ENCODE assay signal across 8 cellular contexts in genomic region chr16:71807905-71808592, GRCh38.
DNase-seq lines count a peak whose midpoint lies in the region; ATAC-seq, FAIRE-seq and TF ChIP-seq lines count a peak whose summit lies in the region.

No MANE protein-coding gene starts in this region.

- peak overlapping the region; percentile 92 for H3K4me3 ChIP-seq in OCI-LY3 (ENCODE audit: low read length)

- peak overlapping the region; percentile 83 for H3K27ac ChIP-seq in OCI-LY3 (ENCODE audit: low read length)

- peak overlapping the region; percentile 91; the same call in 1 of the 2 replicates for H2AFZ ChIP-seq in OCI-LY3 (ENCODE audit: low read depth, low read length)

- peaks cover 3% of the 10 kb centered on the region for H3K36me3 ChIP-seq in OCI-LY3 (replicated peaks; ENCODE audit: low read depth, low read length)

- H3K9me3 ChIP-seq in OCI-LY3 (ENCODE audit: insufficient read depth, low read length) = no peaks in the 10 kb centered on the region

- DNase-seq in NCI-H1417 (lab: John Stamatoyannopoulos, UW) (peak in 2 of 3 experiments; percentile 48 to 62), NCI-H1417 treated with DMSO at 0.1 percent for 48 hours (lab: John Stamatoyannopoulos, UW) (no peak), astrocyte of the hippocampus (ENCODE audit: low read depth, low spot score) (peak; percentile 36), iPS-NIHi7 (ENCODE audit: extremely low spot score) (peak; percentile 19), RCC 7860 (ENCODE audit: low spot score) (no peak)
- DNase-seq in stimulated activated CD4-positive, alpha-beta T cell treated with anti-CD3 and anti-CD28 coated beads, Interleukin-15, amount 100 ng/mL, for 24 hours = peak; percentile 69

- H3K9ac ChIP-seq in OCI-LY3 (ENCODE audit: low read length) = peak overlapping the region; percentile 90

- peak overlapping the region; percentile 76 for H3K4me2 ChIP-seq in OCI-LY3 (ENCODE audit: low read length)

- ATAC-seq in HG02759 (IDR thresholded peaks at IDR 0.05; ENCODE audit: unreplicated experiment) = peak; percentile 38

- H3K4me1 ChIP-seq in OCI-LY3 (ENCODE audit: low read length) = peaks cover 17% of the 10 kb centered on the region

- no peak for FAIRE-seq in RCC 7860 (lab: Jason Lieb, UNC)

- no peak for TF ChIP-seq CTCF in OCI-LY3 (IDR thresholded peaks at IDR 0.05; ENCODE audit: low read depth, low read length)

- peaks cover 55% of the 10 kb centered on the region for H3K79me2 ChIP-seq in OCI-LY3 (ENCODE audit: low read length)

- H4K20me1 ChIP-seq in OCI-LY3 (ENCODE audit: insufficient read depth, low read length) = no peaks in the 10 kb centered on the region

- H3K27me3 ChIP-seq in OCI-LY3 (ENCODE audit: low read depth, low read length) = no peaks in the 10 kb centered on the region

Comparison
In these comparisons a context has a peak if more than half of its experiments do, and no peak if none do; other contexts are left out.
1. DNase-seq: peak in NCI-H1417 (2 of 3), astrocyte of the hippocampus (single experiment), iPS-NIHi7 (single experiment) and stimulated activated CD4-positive, alpha-beta T cell treated with anti-CD3 and anti-CD28 coated beads, Interleukin-15, amount 100 ng/mL, for 24 hours (single experiment); none in NCI-H1417 treated with DMSO at 0.1 percent for 48 hours (single experiment) and RCC 7860 (single experiment).